In genomic region chr10:94677691-94678090, GRCh38 we compare ENCODE assay signal across 16 cellular contexts. TPM values are rescaled to one million over a fixed set of nuclear protein-coding genes. Genes with fewer than 3 reads are reported as not detected.
A peak's percentile ranks its signal among the peaks of the same experiment; 100 is the strongest.
DNase-seq lines count a peak whose midpoint lies in the region; ATAC-seq, FAIRE-seq and TF ChIP-seq lines count a peak whose summit lies in the region.
"Had no signal": no experiment of that assay in that cellular context is flagged by ENCODE, and none has a peak within 500 bp of the region (broad histone marks: within the 10 kb centered on the region; RNA-seq: fewer than 3 reads in every experiment).

No MANE protein-coding gene starts in this region.

- no peaks in the 10 kb centered on the region for H3K4me1 ChIP-seq in H9 (ENCODE audit: insufficient read depth, low read length)
- peaks cover 3% of the 10 kb centered on the region for H3K4me1 ChIP-seq in mammary epithelial cell (ENCODE audit: insufficient read depth, low read length)
- peaks cover 40% of the 10 kb centered on the region for H3K4me1 ChIP-seq in HepG2 (ENCODE audit: insufficient read depth, low read length)
- H3K4me1 ChIP-seq: parathyroid adenoma had no signal

- H3K27ac ChIP-seq in H9 (ENCODE audit: insufficient read length, low read depth, low read length) (no peak overlapping the region), mammary epithelial cell (ENCODE audit: insufficient read depth, low read depth, low read length) (no peak overlapping the region), HepG2 (ENCODE audit: extremely low read length, insufficient read depth, low read length) (no peak overlapping the region)
- H3K27ac ChIP-seq: parathyroid adenoma had no signal

- no peak overlapping the region for H3K14ac ChIP-seq in H9 (ENCODE audit: insufficient read depth, low read length)

- no peak overlapping the region for H3K4ac ChIP-seq in H9 (ENCODE audit: low read depth, low read length)

- in situ Hi-C loops in ACHN (cut with HindIII; ENCODE audit: low pct_ligation_motif_present, low pct_unique_long_range_greater_than_20kb, low sequenced_read_pairs) (no loop called here), mammary epithelial cell (cut with MboI; ENCODE audit: low sequenced_read_pairs in 2 of 2) (no loop called here), HepG2 (cut with HindIII; ENCODE audit: extremely low pct_ligation_motif_present, low pct_unique_long_range_greater_than_20kb) (no loop called here)

- no peak for TF ChIP-seq POLR2A in HepG2 (IDR thresholded peaks at IDR 0.05; ENCODE audit: insufficient read depth in 1 of 2, low read depth in 2 of 2, low read length in 2 of 2)

- H3K9ac ChIP-seq in H9 (ENCODE audit: extremely low read depth, insufficient read length, low read length), result no peak overlapping the region
- no peak overlapping the region for H3K9ac ChIP-seq in mammary epithelial cell (ENCODE audit: insufficient read depth, low read length)
- no peak overlapping the region for H3K9ac ChIP-seq in HepG2 (ENCODE audit: insufficient read depth, low read depth, low read length)
- H3K9ac ChIP-seq: parathyroid adenoma had no signal

- ATAC-seq in HepG2, result peak; percentile 92
- no peak for ATAC-seq in GM21367 (IDR thresholded peaks at IDR 0.05; ENCODE audit: unreplicated experiment)
- no peak for ATAC-seq in GM21526 (IDR thresholded peaks at IDR 0.05; ENCODE audit: low FRiP score, unreplicated experiment)

- no peak overlapping the region for H4K5ac ChIP-seq in H9 (ENCODE audit: insufficient read length, low read depth, low read length)

- H4K91ac ChIP-seq in H9 (ENCODE audit: insufficient read length, low read depth, low read length), result no peak overlapping the region

- no peak overlapping the region for H3K23ac ChIP-seq in H9 (ENCODE audit: insufficient read length, low read depth, low read length)

- BruUV-seq in mammary epithelial cell (replicated peaks; lab: Mats Ljungman, UMichigan) (no TSS peak), HepG2 (replicated peaks; lab: Mats Ljungman, UMichigan) (no TSS peak)

- POLR2A ChIA-PET in HepG2 (lab: Yijun Ruan, JAX), result no interaction called here

- 0 out of 5 replicates have a peak, but pooled peaks cover 0 to 3% of the 10 kb centered on the region in 2 experiments for H3K9me3 Mint-ChIP-seq in H9
- H3K9me3 Mint-ChIP-seq: activated T-cell treated with anti-CD3 and anti-CD28 coated beads, Interleukin-2, amount 50 U/mL, for 24 hours; brain had no signal

- DNase-seq in ACHN (peak; percentile 12), H9 (peak; percentile 56), mammary epithelial cell (no peak), HepG2 (ENCODE audit: low spot score) (peak; percentile 53), NCI-H1092 (lab: John Stamatoyannopoulos, UW) (no peak)
- DNase-seq in stimulated activated CD4-positive, alpha-beta T cell treated with anti-CD3 and anti-CD28 coated beads, Interleukin-4, amount 100 ng/mL, for 24 hours, result no peak
- DNase-seq: activated T-cell treated with anti-CD3 and anti-CD28 coated beads, Interleukin-2, amount 50 U/mL, for 24 hours; GDM1; KG1; NCI-H2171; stimulated activated CD4-positive, alpha-beta T cell treated with anti-CD3 and anti-CD28 coated beads, Interleukin-2, amount 100 ng/mL, for 48 hours had no signal

- no peak overlapping the region for H3K18ac ChIP-seq in H9 (ENCODE audit: insufficient read length, low read depth, low read length)

- no peak overlapping the region for H2BK12ac ChIP-seq in H9 (ENCODE audit: insufficient read length, low read depth, low read length)

- H3K79me2 ChIP-seq in H9 (ENCODE audit: insufficient read depth, low read length), result no peaks in the 10 kb centered on the region
- no peaks in the 10 kb centered on the region for H3K79me2 ChIP-seq in mammary epithelial cell (ENCODE audit: insufficient read depth, low read length)
- H3K79me2 ChIP-seq in HepG2 (ENCODE audit: insufficient read depth, low read length), result no peaks in the 10 kb centered on the region
- H3K79me2 ChIP-seq: parathyroid adenoma had no signal

- intact Hi-C loops in mammary epithelial cell (cut with micrococcal nuclease), result no loop called here
- intact Hi-C loops in HepG2 (cut with micrococcal nuclease; ENCODE audit: unreplicated experiment), result no loop called here

- H3K27ac Mint-ChIP-seq in H9, result no peak overlapping the region; a peak in 2 of 7 replicates
- H3K27ac Mint-ChIP-seq: activated T-cell treated with anti-CD3 and anti-CD28 coated beads, Interleukin-2, amount 50 U/mL, for 24 hours; brain had no signal

- TF ChIP-seq CTCF in H9 (conservative IDR thresholded peaks at IDR 0.05) (peak; percentile 50), mammary epithelial cell (conservative IDR thresholded peaks at IDR 0.05 in 1 of 2, IDR thresholded peaks at IDR 0.05 in 1 of 2; ENCODE audit: extremely low read depth in 1 of 2, insufficient read depth in 1 of 2, low read depth in 1 of 2, low read length in 2 of 2) (peak; percentile 7 to 34), HepG2 (CRISPR knock-in tag; IDR thresholded peaks at IDR 0.05) (peak; percentile 49)

- H3K9me3 ChIP-seq in H9 (ENCODE audit: control insufficient read depth, low read depth, low read length) (no peaks in the 10 kb centered on the region), mammary epithelial cell (replicated peaks; ENCODE audit: insufficient read depth, low read length) (no peaks in the 10 kb centered on the region), HepG2 (ENCODE audit: low read length) (no peaks in the 10 kb centered on the region)

- no peak overlapping the region for H3K4me3 ChIP-seq in mammary epithelial cell (replicated peaks in 1 of 3; ENCODE audit: insufficient read depth in 1 of 3, low read depth in 2 of 3, low read length in 3 of 3)
- no peak overlapping the region for H3K4me3 ChIP-seq in HepG2 (replicated peaks in 1 of 3; ENCODE audit: insufficient read depth in 1 of 3, low read depth in 2 of 3, low read length in 3 of 3)

- dilution Hi-C loops in mammary epithelial cell (cut with HindIII; ENCODE audit: low sequenced_read_pairs), result no loop called here

- H3K56ac ChIP-seq in H9 (ENCODE audit: insufficient read length, low read depth, low read length), result no peak overlapping the region

- no peaks in the 10 kb centered on the region for H3K27me3 Mint-ChIP-seq in H9 (ENCODE audit: low read depth)

- H3K79me1 ChIP-seq in H9 (ENCODE audit: insufficient read depth, low read depth, low read length, poor library complexity, severe bottlenecking), result no peaks in the 10 kb centered on the region

- H3K4me1 Mint-ChIP-seq in H9, result peaks cover 8 to 10% of the 10 kb centered on the region in 2 experiments
- H3K4me1 Mint-ChIP-seq: brain had no signal

- H2BK20ac ChIP-seq in H9 (ENCODE audit: low read depth, low read length, poor library complexity, severe bottlenecking), result no peak overlapping the region

- H3K4me2 ChIP-seq in H9 (ENCODE audit: insufficient read depth, insufficient read length, low read length), result no peak overlapping the region
- H3K4me2 ChIP-seq in mammary epithelial cell (ENCODE audit: insufficient read depth, low read depth, low read length), result no peak overlapping the region
- H3K4me2 ChIP-seq in HepG2 (ENCODE audit: low read depth, low read length), result no peak overlapping the region

- H3K36me3 ChIP-seq in mammary epithelial cell (ENCODE audit: insufficient read depth, low read length) (no peaks in the 10 kb centered on the region), HepG2 (replicated peaks in 1 of 2; ENCODE audit: control insufficient read depth in 1 of 2, insufficient read depth in 2 of 2, low read length in 2 of 2) (no peaks in the 10 kb centered on the region)

- H3K23me2 ChIP-seq in H9 (ENCODE audit: insufficient read length, low read depth, low read length, poor library complexity, severe bottlenecking), result no peaks in the 10 kb centered on the region

- H2AFZ ChIP-seq in H9 (ENCODE audit: low read length), result no peak overlapping the region
- H2AFZ ChIP-seq in mammary epithelial cell (ENCODE audit: low read depth, low read length), result no peak overlapping the region
- no peak overlapping the region for H2AFZ ChIP-seq in HepG2 (ENCODE audit: low read length)
- H2AFZ ChIP-seq: parathyroid adenoma had no signal

- H2BK120ac ChIP-seq in H9 (ENCODE audit: low read depth, low read length, poor library complexity, severe bottlenecking), result no peak overlapping the region

- no peak overlapping the region for H3K4me3 Mint-ChIP-seq in H9
- H3K4me3 Mint-ChIP-seq: activated T-cell treated with anti-CD3 and anti-CD28 coated beads, Interleukin-2, amount 50 U/mL, for 24 hours; brain had no signal

- peak; percentile 82 for FAIRE-seq in HepG2 (lab: Jason Lieb, UNC)
- FAIRE-seq: TTC549 had no signal

- H2BK15ac ChIP-seq in H9 (ENCODE audit: low read depth, low read length), result no peak overlapping the region

- no peaks in the 10 kb centered on the region for H4K20me1 ChIP-seq in H9 (ENCODE audit: control insufficient read depth, insufficient read depth, insufficient read length)
- H4K20me1 ChIP-seq in mammary epithelial cell (ENCODE audit: insufficient read depth, low read length), result no peaks in the 10 kb centered on the region
- H4K20me1 ChIP-seq in HepG2 (ENCODE audit: insufficient read depth, low read length), result no peaks in the 10 kb centered on the region

- H2BK5ac ChIP-seq in H9 (ENCODE audit: insufficient read length, low read length), result no peak overlapping the region

- TF ChIP-seq EP300 in HepG2 (IDR thresholded peaks at IDR 0.05; ENCODE audit: low read depth in 2 of 2, low read length in 2 of 2) (no peak), HepG2 (CRISPR knock-in tag; IDR thresholded peaks at IDR 0.05; ENCODE audit: borderline replicate concordance) (no peak)

- no peak overlapping the region for H4K8ac ChIP-seq in H9 (replicated peaks; ENCODE audit: insufficient read length, low read depth, low read length)

- no peaks in the 10 kb centered on the region for H3K36me3 Mint-ChIP-seq in H9 (ENCODE audit: insufficient read depth in 1 of 3, low read depth in 3 of 3)
- H3K36me3 Mint-ChIP-seq: brain had no signal

- CTCF ChIA-PET in mammary epithelial cell (lab: Charles Lee; ENCODE audit: low non-redundant PET) (no interaction called here), HepG2 (lab: Yijun Ruan, JAX; ENCODE audit: low intra/inter-chr PET ratio, low total read pairs) (no interaction called here)

- H3T11ph ChIP-seq in H9 (ENCODE audit: low read length), result no peak overlapping the region

- TF ChIP-seq RAD21 in HepG2 (CRISPR knock-in tag; IDR thresholded peaks at IDR 0.05), result no peak

- H2AK5ac ChIP-seq in H9 (ENCODE audit: insufficient read length, low read length), result no peak overlapping the region

- H3K27me3 ChIP-seq in H9 (ENCODE audit: insufficient read depth, low read length), result no peaks in the 10 kb centered on the region
- no peaks in the 10 kb centered on the region for H3K27me3 ChIP-seq in mammary epithelial cell (ENCODE audit: insufficient read depth, low read length)
- H3K27me3 ChIP-seq in HepG2 (ENCODE audit: control insufficient read depth in 1 of 2, insufficient read depth in 2 of 2, low read length in 2 of 2), result no peaks in the 10 kb centered on the region

RNA-seq across cellular contexts. Expression of gene CYP2C18, which starts 5.8 kb away (rescaled TPM):
- total RNA-seq in H9 (2021), result 0.09 TPM in 1 of 2 replicates, not detected in the other
- not detected for total RNA-seq in mammary epithelial cell
- 0.07 TPM for polyA plus RNA-seq in mammary epithelial cell
- not detected for polyA minus RNA-seq in mammary epithelial cell
- 0.07 TPM in 1 of 2 replicates, not detected in the other for total RNA-seq in HepG2 (2016; rRNA removed; fragmentation: Illumina TruSeq; extraction: Trizol)
- total RNA-seq in HepG2 (2016; cell fraction: cytosol; rRNA removed; fragmentation: Illumina TruSeq; extraction: Trizol; ENCODE audit: low read depth), result not detected in 2 replicates
- total RNA-seq in HepG2 (2016; cell fraction: insoluble cytoplasmic fraction; rRNA removed; fragmentation: Illumina TruSeq; extraction: Trizol), result not detected in 2 replicates
- not detected in 2 replicates for total RNA-seq in HepG2 (2016; cell fraction: membrane; rRNA removed; fragmentation: Illumina TruSeq; extraction: Trizol)
- not detected in 2 replicates for total RNA-seq in HepG2 (2016; cell fraction: nucleus; rRNA removed; fragmentation: Illumina TruSeq; extraction: Trizol)
- polyA plus RNA-seq in HepG2 (2011; rRNA removed), result not detected in 2 replicates
- 0.05 TPM in 1 of 2 replicates, not detected in the other for polyA plus RNA-seq in HepG2 (2011; cell fraction: cytosol; rRNA removed)
- polyA plus RNA-seq in HepG2 (2011; cell fraction: nucleus; rRNA removed), result 0.07 TPM in 1 of 2 replicates, not detected in the other
- 0.11 and 0.31 TPM in 2 replicates for polyA plus RNA-seq in HepG2 (2012)
- polyA plus RNA-seq in HepG2 (2016; cell fraction: cytosol; fragmentation: Illumina TruSeq; extraction: Trizol; ENCODE audit: low read depth), result 0.07 TPM in 1 of 2 replicates, not detected in the other
- polyA plus RNA-seq in HepG2 (2016; cell fraction: insoluble cytoplasmic fraction; fragmentation: Illumina TruSeq; extraction: Trizol; ENCODE audit: low read depth), result not detected in 2 replicates
- polyA plus RNA-seq in HepG2 (2016; cell fraction: membrane; fragmentation: Illumina TruSeq; extraction: Trizol; ENCODE audit: low read depth), result not detected in 2 replicates
- polyA plus RNA-seq in HepG2 (2016; cell fraction: nucleus; fragmentation: Illumina TruSeq; extraction: Trizol; ENCODE audit: insufficient read depth, low read depth), result not detected in 2 replicates
- not detected in 2 replicates for polyA minus RNA-seq in HepG2 (2011; rRNA and poly(A)+ RNA removed; ENCODE audit: low replicate concordance)
- not detected in 2 replicates for polyA minus RNA-seq in HepG2 (2011; cell fraction: cytosol; rRNA and poly(A)+ RNA removed)
- 0.25 TPM in 1 of 2 replicates, not detected in the other for polyA minus RNA-seq in HepG2 (2011; cell fraction: nucleus; rRNA and poly(A)+ RNA removed)

Comparison
In these comparisons a context has a peak if more than half of its experiments do, and no peak if none do; other contexts are left out.
1. DNase-seq: peak in ACHN (single experiment), H9 (single experiment) and HepG2 (single experiment); none in mammary epithelial cell (single experiment), stimulated activated CD4-positive, alpha-beta T cell treated with anti-CD3 and anti-CD28 coated beads, Interleukin-4, amount 100 ng/mL, for 24 hours (single experiment) and NCI-H1092 (single experiment).
2. Peak in every context shown above with its lines, with median percentiles within 50 percentile points of each other: CTCF ChIP-seq.